ENCODE assay signal across 8 cellular contexts in genomic region chr21:36747815-36748381, GRCh38. TPM values are rescaled to one million over a fixed set of nuclear protein-coding genes. Genes with fewer than 3 reads are reported as not detected.
DNase-seq lines count a peak whose midpoint lies in the region; ATAC-seq, FAIRE-seq and TF ChIP-seq lines count a peak whose summit lies in the region.
"Had no signal": no experiment of that assay in that cellular context is flagged by ENCODE, and none has a peak within 500 bp of the region (broad histone marks: within the 10 kb centered on the region; RNA-seq: fewer than 3 reads in every experiment).

No MANE protein-coding gene starts in this region.

- ATAC-seq in GM21619 (IDR thresholded peaks at IDR 0.05; ENCODE audit: unreplicated experiment) = no peak
- no peak for ATAC-seq in HG02840 (IDR thresholded peaks at IDR 0.05; ENCODE audit: low FRiP score, unreplicated experiment)

- peak; percentile 9 for TF ChIP-seq CTCF in astrocyte of the cerebellum (IDR thresholded peaks at IDR 0.05; ENCODE audit: low read depth, low read length, missing control alignments)

- no peaks in the 10 kb centered on the region for H3K36me3 ChIP-seq in iPS-20b (ENCODE audit: insufficient read depth, low read depth, low read length)

- H3K27ac ChIP-seq in iPS-20b (ENCODE audit: low read length) = no peak overlapping the region
- H3K27ac ChIP-seq: SK-N-MC had no signal

- in situ Hi-C loops in astrocyte of the cerebellum (cut with HindIII; ENCODE audit: low sequenced_read_pairs) = no loop called here

- peaks cover 46% of the 10 kb centered on the region for H3K27me3 ChIP-seq in iPS-20b (ENCODE audit: insufficient read depth, low read length)

- FAIRE-seq in GM12891 (lab: Jason Lieb, UNC) = no peak

- peak; percentile 73 for DNase-seq in GM12891 (ENCODE audit: insufficient read length, low spot score)
- DNase-seq in NCI-H460 (ENCODE audit: extremely low read depth, low read depth) = peak; percentile 9
- no peak for DNase-seq in astrocyte of the cerebellum (ENCODE audit: low read depth)
- peak; percentile 41 for DNase-seq in stimulated activated CD4-positive, alpha-beta T cell treated with anti-CD3 and anti-CD28 coated beads, Interleukin-12 subunit alpha, Interleukin-12 subunit beta, amount 100 ng/mL, for 4 hours

- H3K4me3 ChIP-seq in astrocyte of the cerebellum (ENCODE audit: low read depth, low read length) (peak overlapping the region; percentile 32), iPS-20b (ENCODE audit: low read length) (peak overlapping the region; percentile 68)
- H3K4me3 ChIP-seq: SK-N-MC had no signal

- H3K9ac ChIP-seq in iPS-20b (ENCODE audit: low read depth, low read length) = peak overlapping the region; percentile 65; the same call in 1 of the 2 replicates

- H3K9me3 ChIP-seq in iPS-20b (ENCODE audit: insufficient read depth, low read depth, low read length) = no peaks in the 10 kb centered on the region

- TF ChIP-seq POLR2A in GM12891 (IDR thresholded peaks at IDR 0.05; ENCODE audit: low read depth, low read length) = no peak

- H3K4me1 ChIP-seq in iPS-20b (ENCODE audit: insufficient read depth, low read length) = peaks cover 44% of the 10 kb centered on the region

TF ChIP-seq in GM12891, 5 proteins besides CTCF, POLR2A, EP300 and RAD21:
- TF ChIP-seq POLR2AphosphoS5 (IDR thresholded peaks at IDR 0.05; ENCODE audit: low read depth, low read length) (no peak), PAX5 (IDR thresholded peaks at IDR 0.05; ENCODE audit: insufficient read depth, low read length, severe bottlenecking) (no peak), TAF1 (IDR thresholded peaks at IDR 0.05; ENCODE audit: low read depth, low read length) (no peak), SPI1 (IDR thresholded peaks at IDR 0.05; ENCODE audit: low read depth, low read length) (no peak), POU2F2 (IDR thresholded peaks at IDR 0.05; ENCODE audit: low read depth, low read length) (no peak)
TF ChIP-seq in GM12891: peak in this region for 0.

RNA-seq across cellular contexts. Expression of gene SIM2, which starts 49.0 kb away (rescaled TPM):
- 0.04 TPM for polyA plus RNA-seq in GM12891 (2012; ENCODE audit: low read depth, missing spikeins)
- total RNA-seq in NCI-H460 (2014; rRNA removed; shearing (Covaris generic)) = 5.6 and 5.7 TPM in 2 replicates
- 4.4 and 5.6 TPM in 2 replicates for polyA plus RNA-seq in NCI-H460 (2014; cell fraction: nucleus; rRNA removed)
